ENCODE assay signal across 8 cellular contexts in the genomic region with DNA sequence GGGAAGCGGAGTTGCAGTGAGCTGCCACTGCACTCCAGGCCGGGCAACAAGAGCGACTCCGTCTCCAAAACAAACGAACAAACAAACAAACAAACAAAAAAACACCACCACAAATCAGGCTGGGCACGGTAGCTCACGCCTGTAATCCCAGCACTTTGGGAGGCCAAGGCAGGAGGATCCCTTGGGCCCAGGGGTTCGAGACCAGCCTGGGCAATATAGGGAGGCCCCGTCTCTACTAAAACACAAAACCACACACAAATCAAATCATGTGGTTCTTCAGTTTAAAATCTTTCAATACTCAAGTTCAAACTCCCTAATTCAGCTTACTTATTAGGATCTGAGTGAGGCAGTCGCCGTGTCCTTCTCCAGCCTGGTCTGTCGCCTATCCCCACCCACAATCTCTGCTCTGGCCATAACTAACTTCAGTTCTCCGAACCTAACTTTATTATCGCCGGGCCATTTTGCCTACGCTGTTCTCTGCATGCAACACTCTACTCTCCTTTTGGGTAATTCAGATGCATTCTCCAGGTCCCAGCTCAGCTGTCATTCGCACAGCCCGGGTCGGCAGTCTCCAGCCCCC. TPM values are rescaled to one million over a fixed set of nuclear protein-coding genes. Genes with fewer than 3 reads are reported as not detected.
DNase-seq lines count a peak whose midpoint lies in the region; TF ChIP-seq lines count a peak whose summit lies in the region.

No MANE protein-coding gene starts in this region.

- BruUV-seq in PC-9 (replicated peaks; lab: Mats Ljungman, UMichigan), result TSS peak; percentile 72

- H3K36me3 ChIP-seq in PC-9 (ENCODE audit: low read depth) (no peaks in the 10 kb centered on the region), neutrophil (no peaks in the 10 kb centered on the region)

- TF ChIP-seq CTCF in PC-9 (conservative IDR thresholded peaks at IDR 0.05), result no peak
- TF ChIP-seq CTCF in epithelial cell of esophagus (IDR thresholded peaks at IDR 0.05; ENCODE audit: insufficient read depth, low read depth, low read length, missing control alignments), result no peak
- TF ChIP-seq CTCF in neutrophil (IDR thresholded peaks at IDR 0.05), result no peak

- H3K4me1 Mint-ChIP-seq in activated naive CD4-positive, alpha-beta T cell treated with anti-CD3 and anti-CD28 coated beads, Interleukin-2, amount 10 ng/mL, durations not matched to agents 7 days and 5 days, result peaks cover 41% of the 10 kb centered on the region

- no peak overlapping the region for H3K27ac ChIP-seq in PC-9
- H3K27ac ChIP-seq in neutrophil, result peak overlapping the region; percentile 94

- H3K4me3 Mint-ChIP-seq in activated naive CD4-positive, alpha-beta T cell treated with anti-CD3 and anti-CD28 coated beads, Interleukin-2, amount 10 ng/mL, durations not matched to agents 7 days and 5 days, result peak overlapping the region; percentile 91

- peaks cover 5% of the 10 kb centered on the region for H3K36me3 Mint-ChIP-seq in activated naive CD4-positive, alpha-beta T cell treated with anti-CD3 and anti-CD28 coated beads, Interleukin-2, amount 10 ng/mL, durations not matched to agents 7 days and 5 days

- H3K27ac Mint-ChIP-seq in activated naive CD4-positive, alpha-beta T cell treated with anti-CD3 and anti-CD28 coated beads, Interleukin-2, amount 10 ng/mL, durations not matched to agents 7 days and 5 days, result peak overlapping the region; percentile 94

- H3K9me3 ChIP-seq in PC-9 (ENCODE audit: insufficient read depth, low read depth), result no peaks in the 10 kb centered on the region
- H3K9me3 ChIP-seq in neutrophil, result no peaks in the 10 kb centered on the region

- H3F3A ChIP-seq in PC-9 (ENCODE audit: insufficient read depth, low read depth), result no peaks in the 10 kb centered on the region

- peaks cover 59% of the 10 kb centered on the region for H3K79me2 ChIP-seq in PC-9 (ENCODE audit: low read depth)

- H3K27me3 ChIP-seq in PC-9 (ENCODE audit: insufficient read depth, low read depth), result no peaks in the 10 kb centered on the region
- no peaks in the 10 kb centered on the region for H3K27me3 ChIP-seq in neutrophil

- CTCF ChIA-PET in activated naive CD4-positive, alpha-beta T cell treated with anti-CD3 and anti-CD28 coated beads, Interleukin-2, amount 10 ng/mL, durations not matched to agents 7 days and 5 days (lab: Charles Lee), result no interaction called here
- CTCF ChIA-PET in PC-9 (lab: Charles Lee), result interaction anchor here (0.7 kb wide), 1 partner anchor 415 kb away, joined by 8 read pairs; no protein-coding TSS in a partner anchor

- peak overlapping the region; percentile 83 for H2AFZ ChIP-seq in PC-9

- no peak for DNase-seq in activated naive CD4-positive, alpha-beta T cell treated with anti-CD3 and anti-CD28 coated beads, Interleukin-2, amount 10 ng/mL, durations not matched to agents 7 days and 5 days
- no peak for DNase-seq in activated naive CD4-positive, alpha-beta T cell (lab: John Stamatoyannopoulos, UW)
- no peak for DNase-seq in PC-9
- no peak for DNase-seq in epithelial cell of esophagus (ENCODE audit: low read depth)
- DNase-seq in NCI-H2227 (lab: John Stamatoyannopoulos, UW; ENCODE audit: unreplicated experiment), result no peak
- no peak for DNase-seq in activated gamma-delta T cell (lab: John Stamatoyannopoulos, UW)
- DNase-seq in NCI-H2107 treated with DMSO at 0.1 percent for 48 hours (lab: John Stamatoyannopoulos, UW; ENCODE audit: unreplicated experiment), result no peak

- intact Hi-C loops in PC-9 (cut with micrococcal nuclease; ENCODE audit: unreplicated experiment), result no loop called here

- no peaks in the 10 kb centered on the region for H3K9me2 ChIP-seq in PC-9 (ENCODE audit: insufficient read depth)

- H3K4me1 ChIP-seq in PC-9 (replicated peaks; ENCODE audit: insufficient read depth), result peaks cover 12% of the 10 kb centered on the region
- H3K4me1 ChIP-seq in neutrophil (ENCODE audit: control insufficient read depth in 1 of 2, insufficient read depth in 1 of 2, low read depth in 1 of 2, low read length in 1 of 2), result peaks cover 26 to 38% of the 10 kb centered on the region in 2 experiments

- H3K4me2 ChIP-seq in PC-9, result peak overlapping the region; percentile 87

- H3K27me3 Mint-ChIP-seq in activated naive CD4-positive, alpha-beta T cell treated with anti-CD3 and anti-CD28 coated beads, Interleukin-2, amount 10 ng/mL, durations not matched to agents 7 days and 5 days, result peaks cover 4% of the 10 kb centered on the region

- H4K20me1 ChIP-seq in PC-9 (ENCODE audit: insufficient read depth), result peaks cover 18% of the 10 kb centered on the region

- POLR2A ChIA-PET in PC-9 (lab: Charles Lee; ENCODE audit: unreplicated experiment), result no interaction called here

- no peaks in the 10 kb centered on the region for H3K9me3 Mint-ChIP-seq in activated naive CD4-positive, alpha-beta T cell treated with anti-CD3 and anti-CD28 coated beads, Interleukin-2, amount 10 ng/mL, durations not matched to agents 7 days and 5 days

- H3K4me3 ChIP-seq in PC-9, result peak overlapping the region; percentile 66
- peak overlapping the region; percentile 87 for H3K4me3 ChIP-seq in epithelial cell of esophagus (ENCODE audit: low read length)
- peak overlapping the region; percentile 92 to 98 for H3K4me3 ChIP-seq in neutrophil (ENCODE audit: low read depth in 1 of 2, low read length in 1 of 2)

RNA-seq across cellular contexts. Expression of a gene that starts 0.6 kb away (rescaled TPM):
- total RNA-seq in PC-9 (2021), result 35.0 and 55.7 TPM in 2 replicates

RNA-seq across cellular contexts. Expression of a gene that starts 14.0 kb away (rescaled TPM):
- total RNA-seq in PC-9 (2021), result 10.1 and 11.5 TPM in 2 replicates
